Comparison of ENCODE assay signal across 8 cellular contexts in genomic region chr2:181178823-181179412, GRCh38.
A peak's percentile ranks its signal among the peaks of the same experiment; 100 is the strongest.
DNase-seq lines count a peak whose midpoint lies in the region; ATAC-seq and TF ChIP-seq lines count a peak whose summit lies in the region.

No MANE protein-coding gene starts in this region.

- no peak for TF ChIP-seq CTCF in foreskin fibroblast (IDR thresholded peaks at IDR 0.05; ENCODE audit: low read depth, low read length)

- H3K4me3 ChIP-seq in foreskin fibroblast (ENCODE audit: low read depth in 1 of 2, low read length in 2 of 2): no peak overlapping the region

- ATAC-seq in HG03378 (IDR thresholded peaks at IDR 0.05; ENCODE audit: unreplicated experiment): peak; percentile 63
- no peak for ATAC-seq in GM21447 (IDR thresholded peaks at IDR 0.05; ENCODE audit: unreplicated experiment)

- peak; percentile 64 for DNase-seq in activated effector memory CD4-positive, alpha-beta T cell treated with anti-CD3 and anti-CD28 coated beads, Interleukin-2, amount 50 U/mL, for 16 hours
- no peak for DNase-seq in activated effector memory CD4-positive, alpha-beta T cell treated with Interleukin-2 at 50 U/mL for 16 hours
- peak; percentile 30 to 44 for DNase-seq in activated CD4-positive, alpha-beta T cell treated with anti-CD3 and anti-CD28 coated beads for 4 hours
- DNase-seq in iPS-NIHi11 (ENCODE audit: low spot score) (peak; percentile 28), NCI-H1048 (lab: John Stamatoyannopoulos, UW) (no peak), foreskin fibroblast (no peak)

Comparison
In these comparisons a context has a peak if more than half of its experiments do, and no peak if none do; other contexts are left out.
1. DNase-seq: peak in activated effector memory CD4-positive, alpha-beta T cell treated with anti-CD3 and anti-CD28 coated beads, Interleukin-2, amount 50 U/mL, for 16 hours (single experiment), activated CD4-positive, alpha-beta T cell treated with anti-CD3 and anti-CD28 coated beads for 4 hours (2 of 2) and iPS-NIHi11 (single experiment); none in activated effector memory CD4-positive, alpha-beta T cell treated with Interleukin-2 at 50 U/mL for 16 hours (single experiment), NCI-H1048 (single experiment) and foreskin fibroblast (0 of 2).